10 cellular contexts compared by ENCODE assay signal in genomic region chr3:160402249-160403027, GRCh38. TPM values are rescaled to one million over a fixed set of nuclear protein-coding genes. Genes with fewer than 3 reads are reported as not detected.
DNase-seq lines count a peak whose midpoint lies in the region; ATAC-seq and TF ChIP-seq lines count a peak whose summit lies in the region.
"Had no signal": no experiment of that assay in that cellular context is flagged by ENCODE, and none has a peak within 500 bp of the region (broad histone marks: within the 10 kb centered on the region; RNA-seq: fewer than 3 reads in every experiment).

No MANE protein-coding gene starts in this region.

- H3K4me3 ChIP-seq in left ventricle myocardium inferior: peak overlapping the region; percentile 81
- H3K4me3 ChIP-seq in left lung: peak overlapping the region; percentile 72 to 81
- peak overlapping the region; percentile 90 for H3K4me3 ChIP-seq in upper lobe of right lung
- no peak overlapping the region for H3K4me3 ChIP-seq in mucosa of descending colon

- H3K4me3 Mint-ChIP-seq in activated T-helper 2 cell treated with anti-CD3 and anti-CD28 coated beads, Interferon-gamma antibody, Interleukin-2, Interleukin-4, amounts not matched to agents 10 μg/mL and 5 μg/mL and 100 μg/mL, durations not matched to agents 14 hours and 24 hours and 36 hours (ENCODE audit: low read depth): peak overlapping the region; percentile 92

- H3K27me3 ChIP-seq in left ventricle myocardium inferior (ENCODE audit: low read depth) (no peaks in the 10 kb centered on the region), left lung (no peaks in the 10 kb centered on the region), upper lobe of right lung (no peaks in the 10 kb centered on the region)
- H3K27me3 ChIP-seq: neutrophil had no signal

- peaks cover 67% of the 10 kb centered on the region for H3K36me3 Mint-ChIP-seq in activated T-helper 2 cell treated with anti-CD3 and anti-CD28 coated beads, Interferon-gamma antibody, Interleukin-2, Interleukin-4, amounts not matched to agents 10 μg/mL and 5 μg/mL and 100 μg/mL, durations not matched to agents 14 hours and 24 hours and 36 hours (ENCODE audit: low read depth)

- H3K36me3 ChIP-seq in left ventricle myocardium inferior (no peaks in the 10 kb centered on the region), left lung (peaks cover 0 to 10% of the 10 kb centered on the region in 2 donors), upper lobe of right lung (peaks cover 7% of the 10 kb centered on the region), mucosa of descending colon (ENCODE audit: low read depth) (no peaks in the 10 kb centered on the region)

- H3K9me3 Mint-ChIP-seq in activated T-helper 2 cell treated with anti-CD3 and anti-CD28 coated beads, Interferon-gamma antibody, Interleukin-2, Interleukin-4, amounts not matched to agents 10 μg/mL and 5 μg/mL and 100 μg/mL, durations not matched to agents 14 hours and 24 hours and 36 hours: no peaks in the 10 kb centered on the region

- intact Hi-C loops in left ventricle myocardium inferior (cut with micrococcal nuclease): no loop called here
- intact Hi-C loops in left cardiac atrium (cut with DNase I): loop anchor here in 1 of 2 donors (10.0 kb wide), 1 partner anchor 368 kb away; no protein-coding TSS in a partner anchor
- intact Hi-C loops in activated T-helper 2 cell treated with anti-CD3 and anti-CD28 coated beads, Interferon-gamma antibody, Interleukin-2, Interleukin-4, amounts not matched to agents 10 μg/mL and 5 μg/mL and 100 μg/mL, durations not matched to agents 14 hours and 24 hours and 36 hours (cut with micrococcal nuclease): loop anchor here (5.0 kb wide), 1 partner anchor 175 kb away; the partner anchor contains the start of gene C3orf80
- intact Hi-C loops in left lung (cut with DNase I): no loop called here
- intact Hi-C loops in upper lobe of right lung (cut with DNase I): no loop called here
- intact Hi-C loops in mucosa of descending colon (cut with DNase I, micrococcal nuclease): no loop called here

- no peak for DNase-seq in left ventricle myocardium inferior
- no peak for DNase-seq in left cardiac atrium
- DNase-seq in activated T-helper 2 cell treated with anti-CD3 and anti-CD28 coated beads, Interferon-gamma antibody, Interleukin-2, Interleukin-4, amounts not matched to agents 10 μg/mL and 5 μg/mL and 100 μg/mL, durations not matched to agents 14 hours and 24 hours and 36 hours (ENCODE audit: low spot score): no peak
- DNase-seq in left lung: no peak
- no peak for DNase-seq in upper lobe of right lung
- DNase-seq in HuH-7.5 (ENCODE audit: low spot score): no peak
- no peak for DNase-seq in mucosa of descending colon
- DNase-seq: activated CD8-positive, alpha-beta memory T cell treated with anti-CD3 and anti-CD28 coated beads for 24 hours had no signal

- H3K4me1 Mint-ChIP-seq in activated T-helper 2 cell treated with anti-CD3 and anti-CD28 coated beads, Interferon-gamma antibody, Interleukin-2, Interleukin-4, amounts not matched to agents 10 μg/mL and 5 μg/mL and 100 μg/mL, durations not matched to agents 14 hours and 24 hours and 36 hours (ENCODE audit: low read depth): peaks cover 43% of the 10 kb centered on the region

- peak overlapping the region; percentile 67 for H3K27ac Mint-ChIP-seq in activated T-helper 2 cell treated with anti-CD3 and anti-CD28 coated beads, Interferon-gamma antibody, Interleukin-2, Interleukin-4, amounts not matched to agents 10 μg/mL and 5 μg/mL and 100 μg/mL, durations not matched to agents 14 hours and 24 hours and 36 hours

- no peaks in the 10 kb centered on the region for H3K27me3 Mint-ChIP-seq in activated T-helper 2 cell treated with anti-CD3 and anti-CD28 coated beads, Interferon-gamma antibody, Interleukin-2, Interleukin-4, amounts not matched to agents 10 μg/mL and 5 μg/mL and 100 μg/mL, durations not matched to agents 14 hours and 24 hours and 36 hours (ENCODE audit: low read depth)

- H3K4me1 ChIP-seq in left ventricle myocardium inferior (peaks cover 63% of the 10 kb centered on the region), left lung (peaks cover 0 to 57% of the 10 kb centered on the region in 2 donors), upper lobe of right lung (peaks cover 9% of the 10 kb centered on the region), mucosa of descending colon (ENCODE audit: low read depth) (peaks cover 3% of the 10 kb centered on the region)

- H3K9me3 ChIP-seq in left ventricle myocardium inferior (replicated peaks) (no peaks in the 10 kb centered on the region), left lung (no peaks in the 10 kb centered on the region), upper lobe of right lung (no peaks in the 10 kb centered on the region), mucosa of descending colon (no peaks in the 10 kb centered on the region)
- H3K9me3 ChIP-seq: neutrophil had no signal

- ATAC-seq in left cardiac atrium (no peak), left lung (no peak), upper lobe of right lung (no peak), GM19324 (IDR thresholded peaks at IDR 0.05; ENCODE audit: low FRiP score, unreplicated experiment) (no peak), mucosa of descending colon (no peak)

- H3K27ac ChIP-seq in left ventricle myocardium inferior (replicated peaks) (peak overlapping the region; percentile 88), left lung (peak overlapping the region; percentile 35 to 91), upper lobe of right lung (peak overlapping the region; percentile 88)
- H3K27ac ChIP-seq: neutrophil had no signal

- TF ChIP-seq CTCF in left ventricle myocardium inferior (IDR thresholded peaks at IDR 0.05; ENCODE audit: borderline replicate concordance): no peak
- TF ChIP-seq CTCF in left lung (IDR thresholded peaks at IDR 0.05): no peak
- no peak for TF ChIP-seq CTCF in upper lobe of right lung (IDR thresholded peaks at IDR 0.05)
- TF ChIP-seq CTCF in mucosa of descending colon (IDR thresholded peaks at IDR 0.05): no peak

RNA-seq across cellular contexts. Expression of gene SMC4, which starts 3.0 kb away (rescaled TPM):
- total RNA-seq in left ventricle myocardium inferior: 18.4 TPM
- 10 to 100 TPM; 11.1 to 19.4 TPM for total RNA-seq in left cardiac atrium
- 180 and 194 TPM in 2 replicates for total RNA-seq in activated T-helper 2 cell treated with anti-CD3 and anti-CD28 coated beads, Interferon-gamma antibody, Interleukin-2, Interleukin-4, amounts not matched to agents 10 μg/mL and 5 μg/mL and 100 μg/mL, durations not matched to agents 14 hours and 24 hours and 36 hours
- total RNA-seq in left lung: 10 to 100 TPM; 68.6 to 73.5 TPM
- total RNA-seq in upper lobe of right lung: 46.8 TPM
- total RNA-seq in mucosa of descending colon: 10 to 100 TPM; 36.3 to 54.1 (median 36.8) TPM

RNA-seq across cellular contexts. Expression of gene IFT80, which starts 3.4 kb away (rescaled TPM):
- total RNA-seq in left ventricle myocardium inferior: 10.9 TPM
- 10 to 100 TPM; 11.6 to 13.6 TPM for total RNA-seq in left cardiac atrium
- total RNA-seq in activated T-helper 2 cell treated with anti-CD3 and anti-CD28 coated beads, Interferon-gamma antibody, Interleukin-2, Interleukin-4, amounts not matched to agents 10 μg/mL and 5 μg/mL and 100 μg/mL, durations not matched to agents 14 hours and 24 hours and 36 hours: 16.6 and 19.2 TPM in 2 replicates
- total RNA-seq in left lung: 10 to 100 TPM; 27.9 to 45.0 TPM
- 37.1 TPM for total RNA-seq in upper lobe of right lung
- 10 to 100 TPM; 13.2 to 18.3 (median 16.2) TPM for total RNA-seq in mucosa of descending colon

RNA-seq across cellular contexts. Expression of gene TRIM59, which starts 47.1 kb away (rescaled TPM):
- total RNA-seq in left ventricle myocardium inferior (0.77 TPM), left cardiac atrium (under 1 TPM; 0.50 to 0.76 TPM), left lung (1 to 10 TPM; 4.3 to 8.7 TPM), upper lobe of right lung (4.5 TPM), mucosa of descending colon (1 to 10 TPM; 5.3 to 7.2 (median 6.0) TPM)
- 35.9 and 37.0 TPM in 2 replicates for total RNA-seq in activated T-helper 2 cell treated with anti-CD3 and anti-CD28 coated beads, Interferon-gamma antibody, Interleukin-2, Interleukin-4, amounts not matched to agents 10 μg/mL and 5 μg/mL and 100 μg/mL, durations not matched to agents 14 hours and 24 hours and 36 hours
